In the genomic region with DNA sequence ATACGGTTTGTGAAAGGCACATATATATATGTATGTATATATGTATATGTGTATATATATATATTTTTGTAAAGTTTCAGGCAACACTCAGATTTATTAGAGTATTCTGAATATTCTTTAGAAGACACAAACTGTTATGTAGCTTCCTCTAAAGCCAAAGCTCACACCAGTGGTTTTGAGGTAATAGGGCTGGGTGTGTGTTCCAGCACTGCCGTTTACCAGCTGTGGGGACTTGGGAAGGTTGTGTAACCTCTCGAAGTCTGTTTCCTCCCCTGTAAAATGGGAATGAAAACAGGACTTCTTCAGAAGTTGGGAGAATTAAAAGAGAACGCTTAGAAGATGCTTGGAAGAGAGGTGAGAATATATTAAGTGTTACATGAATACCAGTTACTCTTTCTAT, we compare ENCODE assay signal across 23 cellular contexts.
"Had no signal": no experiment of that assay in that cellular context is flagged by ENCODE, and none has a peak within 500 bp of the region (broad histone marks: within the 10 kb centered on the region; RNA-seq: fewer than 3 reads in every experiment).

No MANE protein-coding gene starts in this region.

- H3K36me3 Mint-ChIP-seq: activated naive CD8-positive, alpha-beta T cell treated with anti-CD3 and anti-CD28 coated beads, Interleukin-2, amount 10 ng/mL, durations not matched to agents 7 days and 5 days; T-cell had no signal

- H3K4me3 Mint-ChIP-seq: activated CD4-positive, alpha-beta T cell treated with anti-CD3 and anti-CD28 coated beads for 36 hours; activated naive CD4-positive, alpha-beta T cell treated with anti-CD3 and anti-CD28 coated beads for 36 hours; activated naive CD8-positive, alpha-beta T cell treated with anti-CD3 and anti-CD28 coated beads, Interleukin-2, amount 10 ng/mL, durations not matched to agents 7 days and 5 days; activated T-cell treated with anti-CD3 and anti-CD28 coated beads, Interleukin-2, amount 50 U/mL, for 4 hours; central memory CD8-positive, alpha-beta T cell; T-cell; T-helper 2 cell treated with Interferon-gamma antibody and Interleukin-4, amounts not matched to agents 5 μg/mL and 100 μg/mL, for 36 hours had no signal

- DNase-seq: activated CD4-positive, alpha-beta T cell treated with anti-CD3 and anti-CD28 coated beads for 36 hours; activated CD4-positive, alpha-beta T cell treated with anti-CD3 and anti-CD28 coated beads, Interleukin-2, amount 50 U/mL, for 48 hours; activated CD8-positive, alpha-beta memory T cell treated with anti-CD3 and anti-CD28 coated beads, Interleukin-2, amount 50 U/mL, for 48 hours; activated naive CD4-positive, alpha-beta T cell treated with anti-CD3 and anti-CD28 coated beads for 36 hours; activated naive CD8-positive, alpha-beta T cell treated with anti-CD3 and anti-CD28 coated beads, Interleukin-2, amount 10 ng/mL, durations not matched to agents 7 days and 5 days; activated T-cell treated with anti-CD3 and anti-CD28 coated beads, Interleukin-2, amount 50 U/mL, for 4 hours; amniotic stem cell; effector memory CD4-positive, alpha-beta T cell; gastrocnemius medialis; hippocampal formation; kidney glomerular epithelial cell; occipital lobe; stimulated activated CD4-positive, alpha-beta T cell treated with anti-CD3 and anti-CD28 coated beads, Interleukin-4, amount 100 ng/mL, for 1 hour; stimulated activated naive CD4-positive, alpha-beta T cell; T-cell; upper lobe of right lung had no signal

- H3K9me3 ChIP-seq: breast epithelium, gastrocnemius medialis, thoracic aorta, upper lobe of right lung had no signal

- H3K27me3 ChIP-seq: breast epithelium, gastrocnemius medialis, upper lobe of right lung had no signal

- H3K4me1 Mint-ChIP-seq: activated CD4-positive, alpha-beta T cell treated with anti-CD3 and anti-CD28 coated beads for 36 hours; activated naive CD8-positive, alpha-beta T cell treated with anti-CD3 and anti-CD28 coated beads, Interleukin-2, amount 10 ng/mL, durations not matched to agents 7 days and 5 days; central memory CD8-positive, alpha-beta T cell; T-cell had no signal

- H3K36me3 ChIP-seq: breast epithelium, gastrocnemius medialis, thoracic aorta, upper lobe of right lung had no signal

- ATAC-seq: activated CD4-positive, alpha-beta T cell treated with anti-CD3 and anti-CD28 coated beads for 36 hours; activated T-cell treated with anti-CD3 and anti-CD28 coated beads, Interleukin-2, amount 50 U/mL, for 4 hours; gastrocnemius medialis; sciatic nerve; T-cell; upper lobe of right lung had no signal

- H3K27ac ChIP-seq: breast epithelium, gastrocnemius medialis, thoracic aorta, upper lobe of right lung had no signal

- H3K4me3 ChIP-seq: breast epithelium, gastrocnemius medialis, smooth muscle cell, thoracic aorta, upper lobe of right lung had no signal

- H3K9me3 Mint-ChIP-seq: activated naive CD4-positive, alpha-beta T cell treated with anti-CD3 and anti-CD28 coated beads for 36 hours; activated naive CD8-positive, alpha-beta T cell treated with anti-CD3 and anti-CD28 coated beads, Interleukin-2, amount 10 ng/mL, durations not matched to agents 7 days and 5 days; activated T-cell treated with anti-CD3 and anti-CD28 coated beads, Interleukin-2, amount 50 U/mL, for 4 hours; activated T-helper 2 cell treated with anti-CD3 and anti-CD28 coated beads, Interferon-gamma antibody, Interleukin-2, Interleukin-4, amounts not matched to agents 10 μg/mL and 5 μg/mL and 100 μg/mL, durations not matched to agents 14 hours and 24 hours and 36 hours; central memory CD8-positive, alpha-beta T cell; T-cell; T-helper 2 cell treated with Interferon-gamma antibody and Interleukin-4, amounts not matched to agents 5 μg/mL and 100 μg/mL, for 36 hours had no signal

- H3K27ac Mint-ChIP-seq: activated CD4-positive, alpha-beta T cell treated with anti-CD3 and anti-CD28 coated beads for 36 hours; activated naive CD4-positive, alpha-beta T cell treated with anti-CD3 and anti-CD28 coated beads for 36 hours; activated naive CD8-positive, alpha-beta T cell treated with anti-CD3 and anti-CD28 coated beads, Interleukin-2, amount 10 ng/mL, durations not matched to agents 7 days and 5 days; activated T-helper 2 cell treated with anti-CD3 and anti-CD28 coated beads, Interferon-gamma antibody, Interleukin-2, Interleukin-4, amounts not matched to agents 10 μg/mL and 5 μg/mL and 100 μg/mL, durations not matched to agents 14 hours and 24 hours and 36 hours; T-cell; T-helper 2 cell treated with Interferon-gamma antibody and Interleukin-4, amounts not matched to agents 5 μg/mL and 100 μg/mL, for 36 hours had no signal
